ENCODE assay signal across 25 cellular contexts in the genomic region with DNA sequence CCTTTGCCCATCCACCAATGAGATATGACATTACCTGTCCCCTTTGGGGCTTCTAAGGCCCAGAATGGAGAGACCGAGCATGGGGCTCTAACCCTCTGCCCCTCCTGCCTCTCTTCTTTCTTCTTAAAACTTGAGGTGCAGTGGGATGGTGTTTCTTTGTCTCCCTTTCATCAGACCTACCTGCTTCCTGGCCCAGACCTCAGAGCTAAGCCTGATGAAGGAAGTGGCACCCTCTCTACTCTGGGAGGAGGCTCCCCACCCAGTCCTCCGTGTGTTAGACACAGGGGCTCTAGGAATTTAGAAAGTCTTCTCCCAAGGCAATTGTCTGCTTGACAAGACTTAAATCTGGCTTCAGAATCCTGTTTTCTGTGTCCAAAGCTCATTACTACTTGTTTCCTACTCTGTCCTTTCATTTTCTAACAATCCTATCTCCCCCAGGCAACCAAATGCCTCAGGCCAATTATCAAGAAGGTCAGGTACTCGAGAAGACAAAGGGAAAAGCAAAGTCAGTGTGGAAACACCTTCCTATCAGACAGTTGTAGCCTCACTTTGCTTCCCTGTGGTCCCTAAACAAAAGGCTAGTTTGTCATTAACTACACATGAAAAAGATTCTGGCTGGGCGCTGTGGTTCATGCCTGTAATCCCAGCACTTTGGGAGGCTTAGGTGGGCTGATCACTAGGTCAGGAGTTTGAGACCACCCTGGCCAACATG. TPM values are rescaled to one million over a fixed set of nuclear protein-coding genes. Genes with fewer than 3 reads are reported as not detected.
DNase-seq lines count a peak whose midpoint lies in the region; ATAC-seq and TF ChIP-seq lines count a peak whose summit lies in the region.
"Had no signal": no experiment of that assay in that cellular context is flagged by ENCODE, and none has a peak within 500 bp of the region (broad histone marks: within the 10 kb centered on the region; RNA-seq: fewer than 3 reads in every experiment).

No MANE protein-coding gene starts in this region.

- peaks cover 2% of the 10 kb centered on the region for H3K27me3 Mint-ChIP-seq in activated CD8-positive, alpha-beta memory T cell treated with anti-CD3 and anti-CD28 coated beads, Interleukin-2, amount 10 ng/mL, durations not matched to agents 7 days and 5 days
- H3K27me3 Mint-ChIP-seq in activated naive CD8-positive, alpha-beta T cell treated with anti-CD3 and anti-CD28 coated beads, Interleukin-2, amount 10 ng/mL, durations not matched to agents 7 days and 5 days: no peaks in the 10 kb centered on the region

- H2BK20ac ChIP-seq in IMR-90 (ENCODE audit: low read depth, low read length): no peak overlapping the region

- H3K4me1 ChIP-seq in IMR-90 (ENCODE audit: control insufficient read depth, insufficient read depth, low read length) (peaks cover 10% of the 10 kb centered on the region), trophoblast cell (ENCODE audit: control insufficient read depth in 1 of 2, insufficient read depth in 2 of 2, low read length in 2 of 2) (no peaks in the 10 kb centered on the region), BE2C (no peaks in the 10 kb centered on the region)
- H3K4me1 ChIP-seq: suprapubic skin had no signal

- H4K5ac ChIP-seq in IMR-90 (ENCODE audit: low read depth, low read length): no peak overlapping the region

- in situ Hi-C loops in IMR-90 (cut with MboI; ENCODE audit: low sequenced_read_pairs): no loop called here

- POLR2A ChIA-PET in IMR-90 (lab: Charles Lee; ENCODE audit: unreplicated experiment): no interaction called here
- POLR2A ChIA-PET in activated naive CD8-positive, alpha-beta T cell treated with anti-CD3 and anti-CD28 coated beads, Interleukin-2, amount 10 ng/mL, durations not matched to agents 7 days and 5 days (lab: Charles Lee): no interaction called here

- no TSS peak for BruUV-seq in IMR-90 (replicated peaks; lab: Mats Ljungman, UMichigan)

- no peak overlapping the region for H3K4me2 ChIP-seq in IMR-90 (ENCODE audit: low read depth, low read length)
- H3K4me2 ChIP-seq in trophoblast cell (ENCODE audit: low read length): no peak overlapping the region
- H3K4me2 ChIP-seq: SK-N-SH had no signal

- H2AK5ac ChIP-seq in IMR-90 (ENCODE audit: low read depth, low read length) (0 out of 2 replicates have a peak overlapping the region, but pooled peaks have one; percentile 1), trophoblast cell (ENCODE audit: low read length) (no peak overlapping the region)

- H3K56ac ChIP-seq in IMR-90 (ENCODE audit: extremely low read depth, insufficient read depth, low read length): no peak overlapping the region

- H3K9me3 ChIP-seq in IMR-90 (ENCODE audit: control insufficient read depth, insufficient read depth, low read length): no peaks in the 10 kb centered on the region
- no peaks in the 10 kb centered on the region for H3K9me3 ChIP-seq in trophoblast cell (ENCODE audit: insufficient read depth, low read depth, low read length)
- no peaks in the 10 kb centered on the region for H3K9me3 ChIP-seq in BE2C
- H3K9me3 ChIP-seq: sigmoid colon, SK-N-SH, suprapubic skin had no signal

- H3K9ac ChIP-seq in IMR-90 (ENCODE audit: low read depth, low read length): no peak overlapping the region
- H3K9ac ChIP-seq in trophoblast cell (ENCODE audit: low read length): no peak overlapping the region
- H3K9ac ChIP-seq: SK-N-SH had no signal

- CTCF ChIA-PET in activated CD8-positive, alpha-beta memory T cell treated with anti-CD3 and anti-CD28 coated beads, Interleukin-2, amount 10 ng/mL, durations not matched to agents 7 days and 5 days (lab: Charles Lee): no interaction called here
- CTCF ChIA-PET in IMR-90 (lab: Yijun Ruan, JAX): no interaction called here

- no peak overlapping the region for H3K14ac ChIP-seq in IMR-90 (replicated peaks; ENCODE audit: low read depth, low read length)
- no peak overlapping the region for H3K14ac ChIP-seq in trophoblast cell (ENCODE audit: low read length)

- H3K27ac ChIP-seq in IMR-90 (ENCODE audit: insufficient read depth, low read length): no peak overlapping the region
- no peak overlapping the region for H3K27ac ChIP-seq in trophoblast cell (ENCODE audit: low read depth, low read length)
- H3K27ac ChIP-seq: C4-2B, sigmoid colon, suprapubic skin had no signal

- intact Hi-C loops in IMR-90 (cut with micrococcal nuclease): no loop called here

- DNase-seq in activated CD8-positive, alpha-beta memory T cell treated with anti-CD3 and anti-CD28 coated beads, Interleukin-2, amount 10 ng/mL, durations not matched to agents 7 days and 5 days: no peak
- DNase-seq in activated CD8-positive, alpha-beta memory T cell treated with anti-CD3 and anti-CD28 coated beads for 24 hours: no peak
- no peak for DNase-seq in IMR-90
- DNase-seq in activated naive CD8-positive, alpha-beta T cell treated with anti-CD3 and anti-CD28 coated beads, Interleukin-2, amount 10 ng/mL, durations not matched to agents 7 days and 5 days: no peak
- DNase-seq in trophoblast cell: peak; percentile 11 to 68
- no peak for DNase-seq in foreskin fibroblast
- no peak for DNase-seq in BE2C
- DNase-seq in NK-92 (lab: John Stamatoyannopoulos, UW; ENCODE audit: unreplicated experiment): no peak
- DNase-seq: activated CD4-positive, CD25-positive, alpha-beta regulatory T cell treated with anti-CD3 and anti-CD28 coated beads, Interleukin-2, amount 50 U/mL, for 72 hours; activated CD8-positive, alpha-beta memory T cell treated with anti-CD3 and anti-CD28 coated beads, Interleukin-2, amount 50 U/mL, for 48 hours; activated effector memory CD4-positive, alpha-beta T cell treated with Interleukin-2 at 50 U/mL for 16 hours; aorta; cerebellar nuclear complex; DMS79 treated with DMSO at 0.1 percent for 48 hours; NCI-H2029; NCI-H446; NK-92 treated with Interleukin-12 subunit alpha and Interleukin-12 subunit beta, amount 100 ng/mL, for 24 hours; RPMI8226; sigmoid colon; SK-N-SH had no signal

- H3K4me3 Mint-ChIP-seq in activated CD8-positive, alpha-beta memory T cell treated with anti-CD3 and anti-CD28 coated beads, Interleukin-2, amount 10 ng/mL, durations not matched to agents 7 days and 5 days: no peak overlapping the region
- peak overlapping the region; percentile 58 for H3K4me3 Mint-ChIP-seq in activated naive CD8-positive, alpha-beta T cell treated with anti-CD3 and anti-CD28 coated beads, Interleukin-2, amount 10 ng/mL, durations not matched to agents 7 days and 5 days

- no peak overlapping the region for H2BK12ac ChIP-seq in trophoblast cell (ENCODE audit: low read length)

- H2AK9ac ChIP-seq in IMR-90 (replicated peaks; ENCODE audit: low read depth, low read length, poor library complexity): no peak overlapping the region

- H4K91ac ChIP-seq in IMR-90 (ENCODE audit: insufficient read depth, low read depth, low read length) (no peak overlapping the region), trophoblast cell (ENCODE audit: low read depth, low read length) (no peak overlapping the region)

- H3K4me1 Mint-ChIP-seq in activated CD8-positive, alpha-beta memory T cell treated with anti-CD3 and anti-CD28 coated beads, Interleukin-2, amount 10 ng/mL, durations not matched to agents 7 days and 5 days: peaks cover 14% of the 10 kb centered on the region
- peaks cover 13% of the 10 kb centered on the region for H3K4me1 Mint-ChIP-seq in activated naive CD8-positive, alpha-beta T cell treated with anti-CD3 and anti-CD28 coated beads, Interleukin-2, amount 10 ng/mL, durations not matched to agents 7 days and 5 days

- H3K36me3 ChIP-seq in IMR-90 (ENCODE audit: control insufficient read depth, insufficient read depth, low read length) (no peaks in the 10 kb centered on the region), trophoblast cell (ENCODE audit: control insufficient read depth in 1 of 2, insufficient read depth in 2 of 2, low read length in 2 of 2) (no peaks in the 10 kb centered on the region), BE2C (no peaks in the 10 kb centered on the region; the same call in 1 of the 2 replicates)
- H3K36me3 ChIP-seq: sigmoid colon had no signal

- WGBS in IMR-90 (ENCODE audit: extremely low coverage in 2 of 2, insufficient read length in 1 of 2), 2 experiments: no CpG with 5 or more reads among the region's 4 CpGs
- no CpG with 5 or more reads among the region's 4 CpGs for WGBS in trophoblast cell (ENCODE audit: extremely low coverage, insufficient coverage, insufficient read length)

- H4K12ac ChIP-seq in trophoblast cell (ENCODE audit: low read depth, low read length): no peak overlapping the region

- H3K27ac Mint-ChIP-seq in activated CD8-positive, alpha-beta memory T cell treated with anti-CD3 and anti-CD28 coated beads, Interleukin-2, amount 10 ng/mL, durations not matched to agents 7 days and 5 days: no peak overlapping the region
- peak overlapping the region; percentile 79 for H3K27ac Mint-ChIP-seq in activated naive CD8-positive, alpha-beta T cell treated with anti-CD3 and anti-CD28 coated beads, Interleukin-2, amount 10 ng/mL, durations not matched to agents 7 days and 5 days

- H2BK120ac ChIP-seq in IMR-90 (ENCODE audit: low read depth, low read length) (no peak overlapping the region), trophoblast cell (ENCODE audit: insufficient read depth, low read length, poor library complexity) (no peak overlapping the region)

- H3K36me3 Mint-ChIP-seq in activated CD8-positive, alpha-beta memory T cell treated with anti-CD3 and anti-CD28 coated beads, Interleukin-2, amount 10 ng/mL, durations not matched to agents 7 days and 5 days: no peaks in the 10 kb centered on the region
- no peaks in the 10 kb centered on the region for H3K36me3 Mint-ChIP-seq in activated naive CD8-positive, alpha-beta T cell treated with anti-CD3 and anti-CD28 coated beads, Interleukin-2, amount 10 ng/mL, durations not matched to agents 7 days and 5 days

- TF ChIP-seq CTCF in IMR-90 (conservative IDR thresholded peaks at IDR 0.05; ENCODE audit: low read depth, low read length): no peak
- no peak for TF ChIP-seq CTCF in foreskin fibroblast (IDR thresholded peaks at IDR 0.05; ENCODE audit: low read depth, low read length)
- no peak for TF ChIP-seq CTCF in BE2C (IDR thresholded peaks at IDR 0.05; ENCODE audit: low read depth, low read length)

- H3K9me1 ChIP-seq in IMR-90 (ENCODE audit: insufficient read depth, low read length): peaks cover 3% of the 10 kb centered on the region; the same call in 1 of the 2 replicates

- H4K8ac ChIP-seq in IMR-90 (ENCODE audit: low read depth in 2 of 2, low read length in 2 of 2) (no peak overlapping the region), trophoblast cell (ENCODE audit: low read depth, low read length) (no peak overlapping the region)

- ATAC-seq in activated CD8-positive, alpha-beta memory T cell treated with anti-CD3 and anti-CD28 coated beads, Interleukin-2, amount 10 ng/mL, durations not matched to agents 7 days and 5 days: peak; percentile 58
- no peak for ATAC-seq in IMR-90 (ENCODE audit: low read depth)
- ATAC-seq in activated naive CD8-positive, alpha-beta T cell treated with anti-CD3 and anti-CD28 coated beads, Interleukin-2, amount 10 ng/mL, durations not matched to agents 7 days and 5 days (ENCODE audit: low read depth): peak; percentile 97
- ATAC-seq: esophagus mucosa, K562 had no signal

- no peak for TF ChIP-seq RAD21 in IMR-90 (IDR thresholded peaks at IDR 0.05; ENCODE audit: low read length)

- dilution Hi-C loops in IMR-90 (cut with HindIII; ENCODE audit: low sequenced_read_pairs, unreplicated experiment): no loop called here

- no peak for TF ChIP-seq POLR2A in IMR-90 (IDR thresholded peaks at IDR 0.05; ENCODE audit: low read depth, low read length)

- H3K4me3 ChIP-seq in IMR-90 (ENCODE audit: insufficient read depth, low read depth, low read length) (no peak overlapping the region), trophoblast cell (ENCODE audit: low read depth, low read length) (no peak overlapping the region), foreskin fibroblast (ENCODE audit: low read depth in 1 of 2, low read length in 2 of 2) (no peak overlapping the region), BE2C (ENCODE audit: low read depth, low read length) (no peak overlapping the region)
- H3K4me3 ChIP-seq: K562, lung, sigmoid colon, suprapubic skin had no signal

- H3K9me3 Mint-ChIP-seq in activated CD8-positive, alpha-beta memory T cell treated with anti-CD3 and anti-CD28 coated beads, Interleukin-2, amount 10 ng/mL, durations not matched to agents 7 days and 5 days (ENCODE audit: low read depth): no peaks in the 10 kb centered on the region
- no peaks in the 10 kb centered on the region for H3K9me3 Mint-ChIP-seq in activated naive CD8-positive, alpha-beta T cell treated with anti-CD3 and anti-CD28 coated beads, Interleukin-2, amount 10 ng/mL, durations not matched to agents 7 days and 5 days

- no peak overlapping the region for H2AFZ ChIP-seq in IMR-90 (replicated peaks; ENCODE audit: low read length, poor library complexity)
- no peak overlapping the region for H2AFZ ChIP-seq in trophoblast cell (ENCODE audit: insufficient read depth, low read length, poor library complexity)

- H3K79me2 ChIP-seq in trophoblast cell (ENCODE audit: control insufficient read depth, insufficient read depth, low read length, poor library complexity): no peaks in the 10 kb centered on the region

- H3K27me3 ChIP-seq in IMR-90 (ENCODE audit: control insufficient read depth, insufficient read depth, low read length) (no peaks in the 10 kb centered on the region), trophoblast cell (ENCODE audit: insufficient read depth, low read length) (no peaks in the 10 kb centered on the region), BE2C (no peaks in the 10 kb centered on the region)
- H3K27me3 ChIP-seq: sigmoid colon, suprapubic skin had no signal

- H2BK15ac ChIP-seq in IMR-90 (ENCODE audit: low read depth, low read length): no peak overlapping the region

- H4K20me1 ChIP-seq in IMR-90 (ENCODE audit: insufficient read depth, low read length): no peaks in the 10 kb centered on the region

- H3K4ac ChIP-seq in IMR-90 (ENCODE audit: low read depth, low read length) (peak overlapping the region; percentile 21; the same call in 1 of the 2 replicates), trophoblast cell (ENCODE audit: low read depth, low read length) (no peak overlapping the region)

- H2BK5ac ChIP-seq in IMR-90 (ENCODE audit: low read depth, low read length, poor library complexity, severe bottlenecking): no peak overlapping the region
- no peak overlapping the region for H2BK5ac ChIP-seq in trophoblast cell (ENCODE audit: low read depth, low read length, poor library complexity)

- H3K79me1 ChIP-seq in IMR-90 (ENCODE audit: low read depth in 1 of 2, low read length in 2 of 2) (no peaks in the 10 kb centered on the region), trophoblast cell (ENCODE audit: low read length) (no peaks in the 10 kb centered on the region)

- H3K18ac ChIP-seq in IMR-90 (ENCODE audit: low read depth, low read length) (no peak overlapping the region), trophoblast cell (ENCODE audit: low read length) (no peak overlapping the region)

- H3K23ac ChIP-seq in IMR-90 (ENCODE audit: low read depth, low read length) (no peak overlapping the region), trophoblast cell (ENCODE audit: low read length) (no peak overlapping the region)

RNA-seq across cellular contexts. Expression of a gene that starts 20.3 kb away (rescaled TPM):
- total RNA-seq in activated CD8-positive, alpha-beta memory T cell treated with anti-CD3 and anti-CD28 coated beads, Interleukin-2, amount 10 ng/mL, durations not matched to agents 7 days and 5 days: not detected
- total RNA-seq in IMR-90 (2012; rRNA removed): 65.2 and 65.8 TPM in 2 replicates
- 68.9 and 80.2 TPM in 2 replicates for polyA plus RNA-seq in IMR-90 (2012; rRNA removed)
- polyA plus RNA-seq in IMR-90 (2012; cell fraction: cytosol; rRNA removed): 30.2 and 37.0 TPM in 2 replicates
- polyA plus RNA-seq in IMR-90 (2012; cell fraction: nucleus; rRNA removed; ENCODE audit: low replicate concordance): 13.5 and 44.5 TPM in 2 replicates
- under 1 TPM; 0.61 to 0.65 TPM for total RNA-seq in activated naive CD8-positive, alpha-beta T cell treated with anti-CD3 and anti-CD28 coated beads, Interleukin-2, amount 10 ng/mL, durations not matched to agents 7 days and 5 days
- 66.9 and 67.3 TPM in 2 replicates for polyA plus RNA-seq in trophoblast cell (2013)
- 60.0 TPM for polyA plus RNA-seq in BE2C (2012; ENCODE audit: insufficient read depth, insufficient read length, low read depth)
- polyA plus RNA-seq: K562 had no signal

Comparison
In these comparisons a context has a peak if more than half of its experiments do, and no peak if none do; other contexts are left out.
1. DNase-seq: peak in trophoblast cell (2 of 2); none in activated CD8-positive, alpha-beta memory T cell treated with anti-CD3 and anti-CD28 coated beads, Interleukin-2, amount 10 ng/mL, durations not matched to agents 7 days and 5 days (single experiment), activated CD8-positive, alpha-beta memory T cell treated with anti-CD3 and anti-CD28 coated beads for 24 hours (single experiment), IMR-90 (single experiment), activated naive CD8-positive, alpha-beta T cell treated with anti-CD3 and anti-CD28 coated beads, Interleukin-2, amount 10 ng/mL, durations not matched to agents 7 days and 5 days (single experiment), foreskin fibroblast (0 of 2), BE2C (single experiment) and NK-92 (single experiment).
2. RNA of a gene that starts 20.3 kb away (total RNA-seq): 65.2 to 65.8 TPM in IMR-90; 0.61 to 0.65 TPM in activated naive CD8-positive, alpha-beta T cell treated with anti-CD3 and anti-CD28 coated beads, Interleukin-2, amount 10 ng/mL, durations not matched to agents 7 days and 5 days and not detected in activated CD8-positive, alpha-beta memory T cell treated with anti-CD3 and anti-CD28 coated beads, Interleukin-2, amount 10 ng/mL, durations not matched to agents 7 days and 5 days; every median in the first group is over 10 times any median in the second.